ENCODE assay signal across 13 cellular contexts in the genomic region with DNA sequence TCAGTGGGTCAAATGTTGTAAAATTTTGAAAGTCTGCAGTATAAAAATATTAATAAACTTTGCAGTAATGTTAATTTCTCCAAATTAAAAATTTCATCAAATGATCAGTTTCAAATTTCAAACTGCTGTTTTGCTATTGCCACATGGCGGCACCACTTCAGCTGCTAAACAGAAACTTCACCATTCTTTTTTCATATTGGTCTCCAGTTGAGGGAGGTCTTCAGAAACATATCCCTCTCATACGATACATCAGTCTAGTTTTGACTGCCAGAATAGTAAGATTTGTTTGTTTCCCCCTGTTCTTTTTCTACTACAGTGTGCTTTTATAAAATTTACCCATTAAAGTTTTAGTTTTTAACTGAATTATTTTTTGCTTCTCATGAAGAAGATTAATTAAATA. TPM values are rescaled to one million over a fixed set of nuclear protein-coding genes. Genes with fewer than 3 reads are reported as not detected.
A peak's percentile ranks its signal among the peaks of the same experiment; 100 is the strongest.
DNase-seq lines count a peak whose midpoint lies in the region; ATAC-seq and TF ChIP-seq lines count a peak whose summit lies in the region.
"Had no signal": no experiment of that assay in that cellular context is flagged by ENCODE, and none has a peak within 500 bp of the region (broad histone marks: within the 10 kb centered on the region; RNA-seq: fewer than 3 reads in every experiment).

No MANE protein-coding gene starts in this region.

- no peaks in the 10 kb centered on the region for H3K79me2 ChIP-seq in Karpas-422 (ENCODE audit: low read length)
- peaks cover 23% of the 10 kb centered on the region for H3K79me2 ChIP-seq in neural cell (replicated peaks; ENCODE audit: insufficient read depth, low read length)

- H2AK5ac ChIP-seq in neuronal stem cell (ENCODE audit: low read depth, low read length), result no peak overlapping the region

- H3K4me2 ChIP-seq in Karpas-422 (ENCODE audit: low read depth, low read length, poor library complexity, severe bottlenecking) (no peak overlapping the region), neural cell (ENCODE audit: low read length) (no peak overlapping the region), neuronal stem cell (ENCODE audit: insufficient read depth, low read length, poor library complexity, severe bottlenecking) (no peak overlapping the region)

- peaks cover 20% of the 10 kb centered on the region for H3K27me3 Mint-ChIP-seq in brain

- no peak overlapping the region for H2BK5ac ChIP-seq in neuronal stem cell (ENCODE audit: low read length)

- peak; percentile 6 for DNase-seq in DMS114 treated with DMSO at 0.1 percent for 48 hours (lab: John Stamatoyannopoulos, UW; ENCODE audit: unreplicated experiment)
- DNase-seq in Karpas-422, result peak; percentile 49
- no peak for DNase-seq in amniotic stem cell (lab: John Stamatoyannopoulos, UW)
- no peak for DNase-seq in neuronal stem cell (ENCODE audit: low spot score)
- DNase-seq in stimulated activated effector memory CD8-positive, alpha-beta T cell treated with anti-CD3 and anti-CD28 coated beads, Interleukin-12 subunit alpha, Interleukin-12 subunit beta, amount 100 ng/mL, for 72 hours (ENCODE audit: low spot score in 2 of 2), result no peak
- DNase-seq in WERI-Rb-1, result no peak
- DNase-seq: activated B cell treated with CpG ODN at 0.5 μM for 24 hours; activated naive CD4-positive, alpha-beta T cell treated with anti-CD3 and anti-CD28 coated beads for 36 hours; NCI-H1436; stimulated activated naive CD4-positive, alpha-beta T cell treated with Interleukin-2 at 50 U/mL for 16 hours had no signal

- no peaks in the 10 kb centered on the region for H3K9me3 ChIP-seq in Karpas-422 (ENCODE audit: low read length)
- no peaks in the 10 kb centered on the region for H3K9me3 ChIP-seq in neural cell (ENCODE audit: low read length)
- no peaks in the 10 kb centered on the region for H3K9me3 ChIP-seq in neuronal stem cell (replicated peaks in 1 of 2; ENCODE audit: control insufficient read depth in 2 of 2, insufficient read depth in 1 of 2, low read depth in 1 of 2, low read length in 2 of 2)
- H3K9me3 ChIP-seq in WERI-Rb-1 (ENCODE audit: severe bottlenecking), result no peaks in the 10 kb centered on the region

- TF ChIP-seq RAD21 in neural cell (conservative IDR thresholded peaks at IDR 0.05), result no peak

- no peak overlapping the region for H2BK120ac ChIP-seq in neuronal stem cell (ENCODE audit: low read depth, low read length)

- peaks cover 8% of the 10 kb centered on the region for H3K4me1 Mint-ChIP-seq in brain
- H3K4me1 Mint-ChIP-seq in stimulated activated effector memory CD8-positive, alpha-beta T cell treated with anti-CD3 and anti-CD28 coated beads, Interleukin-12 subunit alpha, Interleukin-12 subunit beta, amount 100 ng/mL, for 72 hours, result no peaks in the 10 kb centered on the region

- no peaks in the 10 kb centered on the region for H3K4me1 ChIP-seq in Karpas-422 (ENCODE audit: low read length)
- H3K4me1 ChIP-seq in neuronal stem cell (ENCODE audit: control insufficient read depth in 2 of 2, insufficient read depth in 1 of 2, low read depth in 1 of 2, low read length in 2 of 2), result peaks cover 4 to 8% of the 10 kb centered on the region in 2 donors

- H3K9me3 Mint-ChIP-seq in brain, result no peaks in the 10 kb centered on the region
- H3K9me3 Mint-ChIP-seq in stimulated activated effector memory CD8-positive, alpha-beta T cell treated with anti-CD3 and anti-CD28 coated beads, Interleukin-12 subunit alpha, Interleukin-12 subunit beta, amount 100 ng/mL, for 72 hours, result no peaks in the 10 kb centered on the region
- H3K9me3 Mint-ChIP-seq: activated B cell treated with CpG ODN at 0.5 μM for 24 hours; activated naive CD4-positive, alpha-beta T cell treated with anti-CD3 and anti-CD28 coated beads for 36 hours had no signal

- WGBS in neuronal stem cell (ENCODE audit: extremely low coverage in 2 of 2, insufficient read length in 2 of 2, insufficient replicate concordance in 1 of 2), 2 donors, result no CpG with 5 or more reads among the region's 2 CpGs

- H2BK12ac ChIP-seq in neuronal stem cell (ENCODE audit: low read length), result no peak overlapping the region

- no peak overlapping the region for H3K27ac Mint-ChIP-seq in brain
- H3K27ac Mint-ChIP-seq in stimulated activated effector memory CD8-positive, alpha-beta T cell treated with anti-CD3 and anti-CD28 coated beads, Interleukin-12 subunit alpha, Interleukin-12 subunit beta, amount 100 ng/mL, for 72 hours, result no peak overlapping the region
- H3K27ac Mint-ChIP-seq: activated B cell treated with CpG ODN at 0.5 μM for 24 hours; activated naive CD4-positive, alpha-beta T cell treated with anti-CD3 and anti-CD28 coated beads for 36 hours had no signal

- TF ChIP-seq EP300 in neural cell (conservative IDR thresholded peaks at IDR 0.05; ENCODE audit: poor library complexity, severe bottlenecking), result no peak

- H3K27ac ChIP-seq in Karpas-422 (ENCODE audit: low read length), result no peak overlapping the region
- H3K27ac ChIP-seq in neural cell (ENCODE audit: low read length), result no peak overlapping the region
- no peak overlapping the region for H3K27ac ChIP-seq in neuronal stem cell (replicated peaks; ENCODE audit: low read length)
- H3K27ac ChIP-seq in WERI-Rb-1, result no peak overlapping the region
- H3K27ac ChIP-seq: RWPE1 had no signal

- no peak overlapping the region for H3K23ac ChIP-seq in neuronal stem cell (ENCODE audit: low read depth, low read length, poor library complexity)

- H2AFZ ChIP-seq in Karpas-422 (ENCODE audit: low read length) (no peak overlapping the region), neural cell (ENCODE audit: low read depth, low read length) (no peak overlapping the region), neuronal stem cell (ENCODE audit: low read length) (no peak overlapping the region)

- H3F3A ChIP-seq in neural cell (ENCODE audit: insufficient read depth, low read length, poor library complexity, severe bottlenecking), result no peaks in the 10 kb centered on the region

- H3K18ac ChIP-seq in neuronal stem cell (ENCODE audit: low read length), result no peak overlapping the region

- TF ChIP-seq CTCF in brain (conservative IDR thresholded peaks at IDR 0.05) (peak; percentile 20 to 58), neural cell (IDR thresholded peaks at IDR 0.05; ENCODE audit: poor library complexity, severe bottlenecking) (peak; percentile 48), WERI-Rb-1 (IDR thresholded peaks at IDR 0.05; ENCODE audit: low read depth, low read length) (no peak)

- H3K9ac ChIP-seq in Karpas-422 (ENCODE audit: low read length), result no peak overlapping the region
- H3K9ac ChIP-seq in neural cell (ENCODE audit: low read length), result no peak overlapping the region
- no peak overlapping the region for H3K9ac ChIP-seq in neuronal stem cell (ENCODE audit: low read depth, low read length, poor library complexity)

- H3K9me2 ChIP-seq in Karpas-422 (replicated peaks; ENCODE audit: insufficient read depth, low read length) (no peaks in the 10 kb centered on the region), neural cell (ENCODE audit: insufficient read depth, low read length) (no peaks in the 10 kb centered on the region)

- H3K14ac ChIP-seq in neuronal stem cell (ENCODE audit: low read length), result no peak overlapping the region

- H3K27me3 ChIP-seq in Karpas-422 (ENCODE audit: low read length) (no peaks in the 10 kb centered on the region), neural cell (ENCODE audit: insufficient read depth, low read depth, low read length) (no peaks in the 10 kb centered on the region), neuronal stem cell (ENCODE audit: control insufficient read depth in 3 of 3, insufficient read depth in 3 of 3, low read depth in 1 of 3, low read length in 3 of 3) (peaks cover 3 to 7% (median 3%) of the 10 kb centered on the region in 3 experiments), WERI-Rb-1 (ENCODE audit: insufficient read depth, low read depth, severe bottlenecking) (no peaks in the 10 kb centered on the region)

- H3K4me3 Mint-ChIP-seq in brain, result no peak overlapping the region
- no peak overlapping the region for H3K4me3 Mint-ChIP-seq in stimulated activated effector memory CD8-positive, alpha-beta T cell treated with anti-CD3 and anti-CD28 coated beads, Interleukin-12 subunit alpha, Interleukin-12 subunit beta, amount 100 ng/mL, for 72 hours
- H3K4me3 Mint-ChIP-seq: activated B cell treated with CpG ODN at 0.5 μM for 24 hours; activated naive CD4-positive, alpha-beta T cell treated with anti-CD3 and anti-CD28 coated beads for 36 hours had no signal

- H3K4ac ChIP-seq in neuronal stem cell (ENCODE audit: low read length), result no peak overlapping the region

- H4K8ac ChIP-seq in neuronal stem cell (ENCODE audit: low read depth, low read length), result no peak overlapping the region

- H3K36me3 Mint-ChIP-seq in brain, result no peaks in the 10 kb centered on the region
- H3K36me3 Mint-ChIP-seq in stimulated activated effector memory CD8-positive, alpha-beta T cell treated with anti-CD3 and anti-CD28 coated beads, Interleukin-12 subunit alpha, Interleukin-12 subunit beta, amount 100 ng/mL, for 72 hours, result no peaks in the 10 kb centered on the region

- no peaks in the 10 kb centered on the region for H3K79me1 ChIP-seq in neuronal stem cell (ENCODE audit: low read depth, low read length)

- H3K4me3 ChIP-seq in Karpas-422 (ENCODE audit: low read length), result no peak overlapping the region
- H3K4me3 ChIP-seq in neural cell (ENCODE audit: low read length), result peak overlapping the region; percentile 31
- no peak overlapping the region for H3K4me3 ChIP-seq in neuronal stem cell (ENCODE audit: low read length in 2 of 2)
- H3K4me3 ChIP-seq in WERI-Rb-1 (ENCODE audit: low read depth, low read length), result no peak overlapping the region

- ATAC-seq in stimulated activated effector memory CD8-positive, alpha-beta T cell treated with anti-CD3 and anti-CD28 coated beads, Interleukin-12 subunit alpha, Interleukin-12 subunit beta, amount 100 ng/mL, for 72 hours, result no peak

- no peak overlapping the region for H4K91ac ChIP-seq in neuronal stem cell (ENCODE audit: low read depth, low read length, poor library complexity)

- H4K20me1 ChIP-seq in Karpas-422 (ENCODE audit: insufficient read depth, low read depth, low read length) (no peaks in the 10 kb centered on the region), neural cell (ENCODE audit: insufficient read depth) (no peaks in the 10 kb centered on the region)

- no peaks in the 10 kb centered on the region for H3K36me3 ChIP-seq in Karpas-422 (ENCODE audit: insufficient read depth, low read length)
- H3K36me3 ChIP-seq in neural cell (ENCODE audit: insufficient read depth, low read length), result no peaks in the 10 kb centered on the region
- no peaks in the 10 kb centered on the region for H3K36me3 ChIP-seq in neuronal stem cell (replicated peaks in 1 of 2; ENCODE audit: control insufficient read depth in 2 of 2, insufficient read depth in 2 of 2, low read length in 2 of 2)
- H3K36me3 ChIP-seq in WERI-Rb-1, result no peaks in the 10 kb centered on the region

- H2BK15ac ChIP-seq in neuronal stem cell (ENCODE audit: low read length), result no peak overlapping the region

TF ChIP-seq in neural cell, 6 proteins besides CTCF, POLR2A, EP300 and RAD21 (continues in another document):
- TF ChIP-seq SMC3 (conservative IDR thresholded peaks at IDR 0.05; ENCODE audit: poor library complexity), result peak; percentile 53
- TF ChIP-seq POLR2AphosphoS5 (IDR thresholded peaks at IDR 0.05), result no peak

RNA-seq across cellular contexts. Expression of gene TRHDE, which starts 4.2 kb away (rescaled TPM):
- total RNA-seq in Karpas-422 (2014; rRNA removed; shearing (Covaris generic); ENCODE audit: low replicate concordance), result not detected in 2 replicates
- polyA plus RNA-seq in brain (ENCODE audit: insufficient read depth, low read depth, low replicate concordance) (0.29 TPM), neural cell (14.7 and 20.6 TPM in 2 replicates)
- 89.9 and 96.2 TPM in 2 replicates for polyA minus RNA-seq in neural cell
- 0.75 TPM for polyA plus RNA-seq in neuronal stem cell (2013, experiment 1 of 2)
- 0.64 TPM for polyA plus RNA-seq in neuronal stem cell (2013, experiment 2 of 2)
- total RNA-seq: activated B cell treated with CpG ODN at 0.5 μM for 24 hours; activated naive CD4-positive, alpha-beta T cell treated with anti-CD3 and anti-CD28 coated beads for 36 hours had no signal

Comparison
In these comparisons a context has a peak if more than half of its experiments do, and no peak if none do; other contexts are left out.
1. DNase-seq: peak in DMS114 treated with DMSO at 0.1 percent for 48 hours (single experiment) and Karpas-422 (single experiment); none in amniotic stem cell (single experiment), neuronal stem cell (single experiment), stimulated activated effector memory CD8-positive, alpha-beta T cell treated with anti-CD3 and anti-CD28 coated beads, Interleukin-12 subunit alpha, Interleukin-12 subunit beta, amount 100 ng/mL, for 72 hours (0 of 2) and WERI-Rb-1 (single experiment).
2. RNA of gene TRHDE, which starts 4.2 kb away (polyA plus RNA-seq): 14.7 to 20.6 TPM in neural cell; 0.29 TPM in brain (single experiment); every median in the first group is over 10 times any median in the second.